24 cellular contexts compared by ENCODE assay signal in genomic region chr5:31445041-31445600, GRCh38.
"Had no signal": no experiment of that assay in that cellular context is flagged by ENCODE, and none has a peak within 500 bp of the region (broad histone marks: within the 10 kb centered on the region; RNA-seq: fewer than 3 reads in every experiment).

No MANE protein-coding gene starts in this region.

- H3K9me3 Mint-ChIP-seq: memory B cell; natural killer cell treated with Interleukin-12 subunit alpha and Interleukin-12 subunit beta and Interleukin-15 and Interleukin-18, amount 100 ng/mL, for 72 hours had no signal

- H3K4me3 ChIP-seq: dorsolateral prefrontal cortex, lower lobe of right lung, mucosa of descending colon, ovary, psoas muscle, skin epidermis, spleen, testis, tibial artery had no signal

- H3K9me3 ChIP-seq: lower lobe of right lung, mucosa of descending colon, ovary, psoas muscle, spleen, testis, tibial artery had no signal

- H3K27ac Mint-ChIP-seq: memory B cell; mesothelial cell of epicardium; natural killer cell treated with Interleukin-12 subunit alpha and Interleukin-12 subunit beta and Interleukin-15 and Interleukin-18, amount 100 ng/mL, for 72 hours; stimulated activated memory B cell treated with anti-CD40 and anti-IgM and Interleukin-4, amounts not matched to agents 10 μg/mL and 1 μg/mL and 100 μg/mL, for 72 hours; type B pancreatic cell had no signal

- H3K27me3 ChIP-seq: dorsolateral prefrontal cortex, ovary, spleen, testis, tibial artery had no signal

- H3K27me3 Mint-ChIP-seq: memory B cell; naive B cell; natural killer cell treated with Interleukin-12 subunit alpha and Interleukin-12 subunit beta and Interleukin-15 and Interleukin-18, amount 100 ng/mL, for 72 hours; stimulated activated memory B cell treated with anti-CD40 and anti-IgM and Interleukin-4, amounts not matched to agents 10 μg/mL and 1 μg/mL and 100 μg/mL, for 72 hours; type B pancreatic cell had no signal

- H3K36me3 ChIP-seq: ovary had no signal

- H3K4me1 ChIP-seq: psoas muscle, spleen, testis, tibial artery had no signal

- DNase-seq: dorsolateral prefrontal cortex; effector CD4-positive, alpha-beta T cell; hypothalamus; left ventricle myocardium superior; lower lobe of right lung; mucosa of descending colon; naive B cell; occipital lobe; ovary; posterior cingulate gyrus; psoas muscle; right cardiac atrium; spleen; stimulated activated CD4-positive, alpha-beta T cell treated with anti-CD3 and anti-CD28 coated beads, Interleukin-4, amount 100 ng/mL, for 4 hours; stimulated activated naive CD8-positive, alpha-beta T cell treated with anti-CD3 and anti-CD28 coated beads, Interleukin-15, Interleukin-2, amounts not matched to agents 100 U/mL and 50 U/mL, for 24 hours; substantia nigra; testis; tibial artery had no signal

- H3K4me3 Mint-ChIP-seq: memory B cell; mesothelial cell of epicardium; naive B cell; natural killer cell treated with Interleukin-12 subunit alpha and Interleukin-12 subunit beta and Interleukin-15 and Interleukin-18, amount 100 ng/mL, for 72 hours; stimulated activated memory B cell treated with anti-CD40 and anti-IgM and Interleukin-4, amounts not matched to agents 10 μg/mL and 1 μg/mL and 100 μg/mL, for 72 hours; type B pancreatic cell had no signal

- H3K27ac ChIP-seq: dorsolateral prefrontal cortex, lower lobe of right lung, ovary, psoas muscle, skin epidermis, spleen, testis, tibial artery had no signal
